3 cellular contexts compared by ENCODE assay signal in the genomic region with DNA sequence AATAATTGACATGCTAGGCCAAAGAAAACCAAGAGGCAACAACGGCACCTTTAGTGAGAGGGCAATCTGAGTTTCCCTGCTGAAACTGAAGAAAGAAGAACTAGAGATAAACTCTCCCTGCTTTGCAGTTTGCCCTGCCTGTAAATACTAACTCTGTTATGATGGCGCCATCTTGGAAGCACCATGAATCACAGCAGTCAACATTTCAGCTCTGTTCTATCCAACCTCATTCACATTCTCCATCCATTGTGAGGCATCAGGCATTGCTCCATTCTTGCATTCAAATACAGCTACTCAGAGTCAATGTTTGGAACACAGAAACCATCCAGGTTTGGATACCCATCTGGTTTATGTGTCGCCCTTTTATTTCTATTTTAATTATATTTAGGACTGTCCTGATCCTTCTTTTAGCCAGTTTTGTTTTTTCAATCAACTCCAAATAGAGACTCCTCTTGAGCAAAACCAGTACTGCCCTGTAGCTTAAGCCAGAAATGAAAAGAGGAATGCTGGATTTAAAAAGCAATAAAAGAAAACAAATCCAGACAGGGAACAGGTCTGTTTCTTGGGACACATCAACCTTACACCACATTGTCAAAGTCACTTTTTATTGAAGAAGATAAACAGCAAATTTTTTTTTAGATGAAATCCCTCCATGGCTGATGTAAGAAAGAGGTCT.
A peak's percentile ranks its signal among the peaks of the same experiment; 100 is the strongest.
TF ChIP-seq lines count a peak whose summit lies in the region.

No MANE protein-coding gene starts in this region.

TF ChIP-seq in SK-N-SH treated with all-trans-retinoic acid at 6 μM for 48 hours, 23 proteins besides CTCF, POLR2A, EP300 and RAD21:
- no peak for TF ChIP-seq TCF4 (CRISPR knock-in tag; IDR thresholded peaks at IDR 0.05; ENCODE audit: borderline replicate concordance)
- TF ChIP-seq ISL1 (CRISPR knock-in tag; IDR thresholded peaks at IDR 0.05) = 0 out of 2 replicates have a peak, but pooled peaks have one; percentile 2
- TF ChIP-seq ZNF565 (CRISPR knock-in tag; conservative IDR thresholded peaks at IDR 0.05; ENCODE audit: low read depth) = no peak

TF ChIP-seq in SK-N-SH, 30 proteins besides CTCF, POLR2A, EP300 and RAD21:
- no peak for TF ChIP-seq MEF2A (IDR thresholded peaks at IDR 0.05; ENCODE audit: borderline replicate concordance, low read depth)
- TF ChIP-seq FOXJ3 (CRISPR knock-in tag; IDR thresholded peaks at IDR 0.05) = no peak
- no peak for TF ChIP-seq GATA2 (CRISPR knock-in tag; IDR thresholded peaks at IDR 0.05)
- TF ChIP-seq RXRA (IDR thresholded peaks at IDR 0.05; ENCODE audit: borderline replicate concordance, low read depth) = no peak
- TF ChIP-seq, protein P1, sequence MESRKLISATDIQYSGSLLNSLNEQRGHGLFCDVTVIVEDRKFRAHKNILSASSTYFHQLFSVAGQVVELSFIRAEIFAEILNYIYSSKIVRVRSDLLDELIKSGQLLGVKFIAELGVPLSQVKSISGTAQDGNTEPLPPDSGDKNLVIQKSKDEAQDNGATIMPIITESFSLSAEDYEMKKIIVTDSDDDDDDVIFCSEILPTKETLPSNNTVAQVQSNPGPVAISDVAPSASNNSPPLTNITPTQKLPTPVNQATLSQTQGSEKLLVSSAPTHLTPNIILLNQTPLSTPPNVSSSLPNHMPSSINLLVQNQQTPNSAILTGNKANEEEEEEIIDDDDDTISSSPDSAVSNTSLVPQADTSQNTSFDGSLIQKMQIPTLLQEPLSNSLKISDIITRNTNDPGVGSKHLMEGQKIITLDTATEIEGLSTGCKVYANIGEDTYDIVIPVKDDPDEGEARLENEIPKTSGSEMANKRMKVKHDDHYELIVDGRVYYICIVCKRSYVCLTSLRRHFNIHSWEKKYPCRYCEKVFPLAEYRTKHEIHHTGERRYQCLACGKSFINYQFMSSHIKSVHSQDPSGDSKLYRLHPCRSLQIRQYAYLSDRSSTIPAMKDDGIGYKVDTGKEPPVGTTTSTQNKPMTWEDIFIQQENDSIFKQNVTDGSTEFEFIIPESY (IDR thresholded peaks at IDR 0.05; ENCODE audit: borderline replicate concordance, low read depth) = no peak
- TF ChIP-seq TCF12 (IDR thresholded peaks at IDR 0.05) = no peak
- no peak for TF ChIP-seq FOXM1 (IDR thresholded peaks at IDR 0.05; ENCODE audit: low read depth)
- no peak for TF ChIP-seq POLR2AphosphoS5 (IDR thresholded peaks at IDR 0.05; ENCODE audit: low read depth, low read length)
- TF ChIP-seq USF2 (IDR thresholded peaks at IDR 0.05; ENCODE audit: borderline replicate concordance, low read depth, low read length) = no peak
- no peak for TF ChIP-seq JUND (IDR thresholded peaks at IDR 0.05)
- TF ChIP-seq, protein P2, sequence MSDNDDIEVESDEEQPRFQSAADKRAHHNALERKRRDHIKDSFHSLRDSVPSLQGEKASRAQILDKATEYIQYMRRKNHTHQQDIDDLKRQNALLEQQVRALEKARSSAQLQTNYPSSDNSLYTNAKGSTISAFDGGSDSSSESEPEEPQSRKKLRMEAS (IDR thresholded peaks at IDR 0.05; ENCODE audit: low read depth) = no peak
- no peak for TF ChIP-seq RCOR1 (IDR thresholded peaks at IDR 0.05; ENCODE audit: low read length)
- TF ChIP-seq ELF1 (IDR thresholded peaks at IDR 0.05) = no peak
- TF ChIP-seq GABPA (IDR thresholded peaks at IDR 0.05; ENCODE audit: low read depth) = no peak
- TF ChIP-seq EZH2phosphoT487 (IDR thresholded peaks at IDR 0.05; ENCODE audit: borderline replicate concordance, low read depth) = no peak
- TF ChIP-seq SMC3 (IDR thresholded peaks at IDR 0.05; ENCODE audit: low read depth, low read length) = no peak
- TF ChIP-seq, protein P3, sequence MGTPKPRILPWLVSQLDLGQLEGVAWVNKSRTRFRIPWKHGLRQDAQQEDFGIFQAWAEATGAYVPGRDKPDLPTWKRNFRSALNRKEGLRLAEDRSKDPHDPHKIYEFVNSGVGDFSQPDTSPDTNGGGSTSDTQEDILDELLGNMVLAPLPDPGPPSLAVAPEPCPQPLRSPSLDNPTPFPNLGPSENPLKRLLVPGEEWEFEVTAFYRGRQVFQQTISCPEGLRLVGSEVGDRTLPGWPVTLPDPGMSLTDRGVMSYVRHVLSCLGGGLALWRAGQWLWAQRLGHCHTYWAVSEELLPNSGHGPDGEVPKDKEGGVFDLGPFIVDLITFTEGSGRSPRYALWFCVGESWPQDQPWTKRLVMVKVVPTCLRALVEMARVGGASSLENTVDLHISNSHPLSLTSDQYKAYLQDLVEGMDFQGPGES (IDR thresholded peaks at IDR 0.05; ENCODE audit: low read depth, low read length) = no peak
- TF ChIP-seq NRF1 (IDR thresholded peaks at IDR 0.05; ENCODE audit: low read depth, low read length) = no peak
- TF ChIP-seq TEAD4 (IDR thresholded peaks at IDR 0.05; ENCODE audit: borderline replicate concordance, insufficient read depth) = no peak
- TF ChIP-seq CHD2 (IDR thresholded peaks at IDR 0.05; ENCODE audit: low read length, partially characterized antibody) = no peak
TF ChIP-seq in SK-N-SH: peak in this region for 0.

TF ChIP-seq in H1, 55 proteins besides CTCF, POLR2A, EP300 and RAD21:
- TF ChIP-seq PHF8 (conservative IDR thresholded peaks at IDR 0.05; ENCODE audit: low read depth, low read length) = no peak
- no peak for TF ChIP-seq CHD7 (IDR thresholded peaks at IDR 0.05; ENCODE audit: insufficient replicate concordance, low read length)
- no peak for TF ChIP-seq RXRA (IDR thresholded peaks at IDR 0.05; ENCODE audit: insufficient read depth, low read depth, low read length)
- TF ChIP-seq HDAC6 (IDR thresholded peaks at IDR 0.05; ENCODE audit: low read depth, low read length) = no peak
- no peak for TF ChIP-seq SP2 (IDR thresholded peaks at IDR 0.05; ENCODE audit: low read length)
- no peak for TF ChIP-seq TBP (IDR thresholded peaks at IDR 0.05; ENCODE audit: low read depth, low read length)
- no peak for TF ChIP-seq RBBP5 (IDR thresholded peaks at IDR 0.05; ENCODE audit: borderline replicate concordance, low read depth, low read length)
- TF ChIP-seq HDAC2 (IDR thresholded peaks at IDR 0.05; ENCODE audit: borderline replicate concordance in 1 of 2, low read depth in 2 of 2, low read length in 2 of 2) = no peak
- TF ChIP-seq CHD1 (IDR thresholded peaks at IDR 0.05; ENCODE audit: low read depth, low read length) = no peak
TF ChIP-seq in H1: peak in this region for 0.
